In genomic region chr4:37953620-37954325, GRCh38 we compare ENCODE assay signal across 1 cellular context.
TF ChIP-seq lines count a peak whose summit lies in the region.

No MANE protein-coding gene starts in this region.

TF ChIP-seq in K562, 482 proteins besides CTCF, POLR2A, EP300 and RAD21 (continued from another document):
- peak; percentile 43; the same call in 1 of the 2 replicates for TF ChIP-seq ZNF384 (IDR thresholded peaks at IDR 0.05; ENCODE audit: low read depth, low read length)
- no peak for TF ChIP-seq NR4A1 (CRISPR knock-in tag; IDR thresholded peaks at IDR 0.05)
- no peak for TF ChIP-seq NR4A1 (tag; IDR thresholded peaks at IDR 0.05)
- no peak for TF ChIP-seq GABPA (tag; conservative IDR thresholded peaks at IDR 0.05; ENCODE audit: low read depth)
- no peak for TF ChIP-seq JUN (IDR thresholded peaks at IDR 0.05; ENCODE audit: borderline replicate concordance, low read depth, low read length)
- TF ChIP-seq JUN (CRISPR knock-in tag; IDR thresholded peaks at IDR 0.05; ENCODE audit: borderline replicate concordance): no peak
- no peak for TF ChIP-seq ZNF445 (CRISPR knock-in tag; IDR thresholded peaks at IDR 0.05; ENCODE audit: low read depth)
- TF ChIP-seq USF2 (CRISPR knock-in tag; IDR thresholded peaks at IDR 0.05): peak; percentile 73
- TF ChIP-seq FOXK1 (CRISPR knock-in tag; IDR thresholded peaks at IDR 0.05; ENCODE audit: borderline replicate concordance): no peak
- TF ChIP-seq ZNF174 (CRISPR knock-in tag; IDR thresholded peaks at IDR 0.05): no peak
- no peak for TF ChIP-seq TBP (optimal IDR thresholded peaks at IDR 0.05; ENCODE audit: low read depth, low read length)
- no peak for TF ChIP-seq NUFIP1 (IDR thresholded peaks at IDR 0.05; ENCODE audit: partially characterized antibody)
- peak in 2 of 3 experiments; percentile 43 to 83 for TF ChIP-seq YY1 (IDR thresholded peaks at IDR 0.05; ENCODE audit: borderline replicate concordance in 1 of 3, control insufficient read depth in 1 of 3, extremely low read depth in 1 of 3, insufficient read depth in 3 of 3, insufficient read length in 1 of 3, insufficient replicate concordance in 2 of 3, low read depth in 1 of 3, low read length in 2 of 3)
- TF ChIP-seq RERE (CRISPR knock-in tag; IDR thresholded peaks at IDR 0.05; ENCODE audit: borderline replicate concordance): no peak
- no peak for TF ChIP-seq FOXK2 (conservative IDR thresholded peaks at IDR 0.05 in 1 of 2, IDR thresholded peaks at IDR 0.05 in 1 of 2; ENCODE audit: low read depth in 2 of 2)
- no peak for TF ChIP-seq ZNF511 (CRISPR knock-in tag; IDR thresholded peaks at IDR 0.05)
- TF ChIP-seq RBM14 (IDR thresholded peaks at IDR 0.05; ENCODE audit: borderline replicate concordance, insufficient read depth, low read depth, low read length): no peak
- TF ChIP-seq OTX1 (CRISPR knock-in tag; IDR thresholded peaks at IDR 0.05): no peak
- no peak for TF ChIP-seq ZFP30 (CRISPR knock-in tag; IDR thresholded peaks at IDR 0.05; ENCODE audit: borderline replicate concordance)
- no peak for TF ChIP-seq BRCA1 (IDR thresholded peaks at IDR 0.05)
- no peak for TF ChIP-seq BRCA1 (CRISPR knock-in tag; IDR thresholded peaks at IDR 0.05)
- TF ChIP-seq TCF7 (IDR thresholded peaks at IDR 0.05; ENCODE audit: borderline replicate concordance): no peak
TF ChIP-seq in K562: peak in this region for 5.
